1 cellular context compared by ENCODE assay signal in the genomic region with DNA sequence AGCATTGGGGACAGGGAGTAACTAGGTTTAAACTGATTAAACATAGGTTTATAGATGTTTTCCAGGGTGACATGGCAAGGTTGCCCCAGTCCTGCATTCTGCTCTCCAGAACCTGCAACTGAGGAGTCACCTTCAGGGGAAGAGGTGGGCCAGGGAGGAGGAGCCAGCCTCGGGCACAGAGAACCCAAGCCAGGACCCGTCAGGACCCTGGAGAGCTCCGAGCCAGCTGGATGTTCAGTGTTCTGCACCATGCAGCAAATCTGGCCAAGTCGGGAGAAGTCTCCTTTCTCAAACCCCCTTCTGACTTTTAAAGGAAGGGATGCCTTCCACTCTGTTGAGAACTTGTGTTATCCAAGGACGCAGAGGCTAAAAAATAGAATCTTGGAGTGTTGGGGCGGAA.
TF ChIP-seq lines count a peak whose summit lies in the region.

No MANE protein-coding gene starts in this region.

TF ChIP-seq in HepG2, 621 proteins besides CTCF, POLR2A, EP300 and RAD21 (continued from another document and continues in another):
- TF ChIP-seq, protein P1, sequence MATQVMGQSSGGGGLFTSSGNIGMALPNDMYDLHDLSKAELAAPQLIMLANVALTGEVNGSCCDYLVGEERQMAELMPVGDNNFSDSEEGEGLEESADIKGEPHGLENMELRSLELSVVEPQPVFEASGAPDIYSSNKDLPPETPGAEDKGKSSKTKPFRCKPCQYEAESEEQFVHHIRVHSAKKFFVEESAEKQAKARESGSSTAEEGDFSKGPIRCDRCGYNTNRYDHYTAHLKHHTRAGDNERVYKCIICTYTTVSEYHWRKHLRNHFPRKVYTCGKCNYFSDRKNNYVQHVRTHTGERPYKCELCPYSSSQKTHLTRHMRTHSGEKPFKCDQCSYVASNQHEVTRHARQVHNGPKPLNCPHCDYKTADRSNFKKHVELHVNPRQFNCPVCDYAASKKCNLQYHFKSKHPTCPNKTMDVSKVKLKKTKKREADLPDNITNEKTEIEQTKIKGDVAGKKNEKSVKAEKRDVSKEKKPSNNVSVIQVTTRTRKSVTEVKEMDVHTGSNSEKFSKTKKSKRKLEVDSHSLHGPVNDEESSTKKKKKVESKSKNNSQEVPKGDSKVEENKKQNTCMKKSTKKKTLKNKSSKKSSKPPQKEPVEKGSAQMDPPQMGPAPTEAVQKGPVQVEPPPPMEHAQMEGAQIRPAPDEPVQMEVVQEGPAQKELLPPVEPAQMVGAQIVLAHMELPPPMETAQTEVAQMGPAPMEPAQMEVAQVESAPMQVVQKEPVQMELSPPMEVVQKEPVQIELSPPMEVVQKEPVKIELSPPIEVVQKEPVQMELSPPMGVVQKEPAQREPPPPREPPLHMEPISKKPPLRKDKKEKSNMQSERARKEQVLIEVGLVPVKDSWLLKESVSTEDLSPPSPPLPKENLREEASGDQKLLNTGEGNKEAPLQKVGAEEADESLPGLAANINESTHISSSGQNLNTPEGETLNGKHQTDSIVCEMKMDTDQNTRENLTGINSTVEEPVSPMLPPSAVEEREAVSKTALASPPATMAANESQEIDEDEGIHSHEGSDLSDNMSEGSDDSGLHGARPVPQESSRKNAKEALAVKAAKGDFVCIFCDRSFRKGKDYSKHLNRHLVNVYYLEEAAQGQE (IDR thresholded peaks at IDR 0.05; ENCODE audit: borderline replicate concordance in 1 of 2, low read depth in 1 of 2, low read length in 2 of 2) = peak; percentile 97 to 99
- TF ChIP-seq, protein P2, sequence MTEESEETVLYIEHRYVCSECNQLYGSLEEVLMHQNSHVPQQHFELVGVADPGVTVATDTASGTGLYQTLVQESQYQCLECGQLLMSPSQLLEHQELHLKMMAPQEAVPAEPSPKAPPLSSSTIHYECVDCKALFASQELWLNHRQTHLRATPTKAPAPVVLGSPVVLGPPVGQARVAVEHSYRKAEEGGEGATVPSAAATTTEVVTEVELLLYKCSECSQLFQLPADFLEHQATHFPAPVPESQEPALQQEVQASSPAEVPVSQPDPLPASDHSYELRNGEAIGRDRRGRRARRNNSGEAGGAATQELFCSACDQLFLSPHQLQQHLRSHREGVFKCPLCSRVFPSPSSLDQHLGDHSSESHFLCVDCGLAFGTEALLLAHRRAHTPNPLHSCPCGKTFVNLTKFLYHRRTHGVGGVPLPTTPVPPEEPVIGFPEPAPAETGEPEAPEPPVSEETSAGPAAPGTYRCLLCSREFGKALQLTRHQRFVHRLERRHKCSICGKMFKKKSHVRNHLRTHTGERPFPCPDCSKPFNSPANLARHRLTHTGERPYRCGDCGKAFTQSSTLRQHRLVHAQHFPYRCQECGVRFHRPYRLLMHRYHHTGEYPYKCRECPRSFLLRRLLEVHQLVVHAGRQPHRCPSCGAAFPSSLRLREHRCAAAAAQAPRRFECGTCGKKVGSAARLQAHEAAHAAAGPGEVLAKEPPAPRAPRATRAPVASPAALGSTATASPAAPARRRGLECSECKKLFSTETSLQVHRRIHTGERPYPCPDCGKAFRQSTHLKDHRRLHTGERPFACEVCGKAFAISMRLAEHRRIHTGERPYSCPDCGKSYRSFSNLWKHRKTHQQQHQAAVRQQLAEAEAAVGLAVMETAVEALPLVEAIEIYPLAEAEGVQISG (CRISPR knock-in tag; IDR thresholded peaks at IDR 0.05) = peak; percentile 44; the same call in 1 of the 2 replicates
- TF ChIP-seq ZNF782 (CRISPR knock-in tag; IDR thresholded peaks at IDR 0.05; ENCODE audit: borderline replicate concordance) (no peak), NCOA1 (CRISPR knock-in tag; IDR thresholded peaks at IDR 0.05) (no peak), RFXAP (CRISPR knock-in tag; IDR thresholded peaks at IDR 0.05; ENCODE audit: borderline replicate concordance) (0 out of 2 replicates have a peak, but pooled peaks have one; percentile 37), ERF (CRISPR knock-in tag; IDR thresholded peaks at IDR 0.05) (no peak), SCMH1 (CRISPR knock-in tag; IDR thresholded peaks at IDR 0.05; ENCODE audit: borderline replicate concordance) (no peak), MIXL1 (CRISPR knock-in tag; IDR thresholded peaks at IDR 0.05) (0 out of 2 replicates have a peak, but pooled peaks have one; percentile 29), ZNF263 (CRISPR knock-in tag; IDR thresholded peaks at IDR 0.05) (peak; percentile 45; the same call in 1 of the 2 replicates), ZNF644 (CRISPR knock-in tag; IDR thresholded peaks at IDR 0.05; ENCODE audit: low read depth) (no peak), SAP130 (CRISPR knock-in tag; IDR thresholded peaks at IDR 0.05; ENCODE audit: low read depth) (0 out of 2 replicates have a peak, but pooled peaks have one; percentile 33), FOXJ3 (CRISPR knock-in tag; IDR thresholded peaks at IDR 0.05; ENCODE audit: borderline replicate concordance) (no peak), PCBP2 (optimal IDR thresholded peaks at IDR 0.05; ENCODE audit: low read depth, low read length, poor library complexity, severe bottlenecking) (no peak), SP2 (CRISPR knock-in tag; IDR thresholded peaks at IDR 0.05) (no peak), ISL2 (CRISPR knock-in tag; IDR thresholded peaks at IDR 0.05) (0 out of 2 replicates have a peak, but pooled peaks have one; percentile 41), NFYC (CRISPR knock-in tag; IDR thresholded peaks at IDR 0.05) (no peak)
- TF ChIP-seq, protein P3, sequence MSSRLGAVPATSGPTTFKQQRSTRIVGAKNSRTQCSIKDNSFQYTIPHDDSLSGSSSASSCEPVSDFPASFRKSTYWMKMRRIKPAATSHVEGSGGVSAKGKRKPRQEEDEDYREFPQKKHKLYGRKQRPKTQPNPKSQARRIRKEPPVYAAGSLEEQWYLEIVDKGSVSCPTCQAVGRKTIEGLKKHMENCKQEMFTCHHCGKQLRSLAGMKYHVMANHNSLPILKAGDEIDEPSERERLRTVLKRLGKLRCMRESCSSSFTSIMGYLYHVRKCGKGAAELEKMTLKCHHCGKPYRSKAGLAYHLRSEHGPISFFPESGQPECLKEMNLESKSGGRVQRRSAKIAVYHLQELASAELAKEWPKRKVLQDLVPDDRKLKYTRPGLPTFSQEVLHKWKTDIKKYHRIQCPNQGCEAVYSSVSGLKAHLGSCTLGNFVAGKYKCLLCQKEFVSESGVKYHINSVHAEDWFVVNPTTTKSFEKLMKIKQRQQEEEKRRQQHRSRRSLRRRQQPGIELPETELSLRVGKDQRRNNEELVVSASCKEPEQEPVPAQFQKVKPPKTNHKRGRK (CRISPR knock-in tag; IDR thresholded peaks at IDR 0.05) = no peak
- TF ChIP-seq, protein P4, sequence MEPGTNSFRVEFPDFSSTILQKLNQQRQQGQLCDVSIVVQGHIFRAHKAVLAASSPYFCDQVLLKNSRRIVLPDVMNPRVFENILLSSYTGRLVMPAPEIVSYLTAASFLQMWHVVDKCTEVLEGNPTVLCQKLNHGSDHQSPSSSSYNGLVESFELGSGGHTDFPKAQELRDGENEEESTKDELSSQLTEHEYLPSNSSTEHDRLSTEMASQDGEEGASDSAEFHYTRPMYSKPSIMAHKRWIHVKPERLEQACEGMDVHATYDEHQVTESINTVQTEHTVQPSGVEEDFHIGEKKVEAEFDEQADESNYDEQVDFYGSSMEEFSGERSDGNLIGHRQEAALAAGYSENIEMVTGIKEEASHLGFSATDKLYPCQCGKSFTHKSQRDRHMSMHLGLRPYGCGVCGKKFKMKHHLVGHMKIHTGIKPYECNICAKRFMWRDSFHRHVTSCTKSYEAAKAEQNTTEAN (CRISPR knock-in tag; conservative IDR thresholded peaks at IDR 0.05) = peak; percentile 34; the same call in 1 of the 2 replicates
- TF ChIP-seq, protein P5, sequence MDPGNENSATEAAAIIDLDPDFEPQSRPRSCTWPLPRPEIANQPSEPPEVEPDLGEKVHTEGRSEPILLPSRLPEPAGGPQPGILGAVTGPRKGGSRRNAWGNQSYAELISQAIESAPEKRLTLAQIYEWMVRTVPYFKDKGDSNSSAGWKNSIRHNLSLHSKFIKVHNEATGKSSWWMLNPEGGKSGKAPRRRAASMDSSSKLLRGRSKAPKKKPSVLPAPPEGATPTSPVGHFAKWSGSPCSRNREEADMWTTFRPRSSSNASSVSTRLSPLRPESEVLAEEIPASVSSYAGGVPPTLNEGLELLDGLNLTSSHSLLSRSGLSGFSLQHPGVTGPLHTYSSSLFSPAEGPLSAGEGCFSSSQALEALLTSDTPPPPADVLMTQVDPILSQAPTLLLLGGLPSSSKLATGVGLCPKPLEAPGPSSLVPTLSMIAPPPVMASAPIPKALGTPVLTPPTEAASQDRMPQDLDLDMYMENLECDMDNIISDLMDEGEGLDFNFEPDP (CRISPR knock-in tag; conservative IDR thresholded peaks at IDR 0.05) = no peak
- TF ChIP-seq, protein P6, sequence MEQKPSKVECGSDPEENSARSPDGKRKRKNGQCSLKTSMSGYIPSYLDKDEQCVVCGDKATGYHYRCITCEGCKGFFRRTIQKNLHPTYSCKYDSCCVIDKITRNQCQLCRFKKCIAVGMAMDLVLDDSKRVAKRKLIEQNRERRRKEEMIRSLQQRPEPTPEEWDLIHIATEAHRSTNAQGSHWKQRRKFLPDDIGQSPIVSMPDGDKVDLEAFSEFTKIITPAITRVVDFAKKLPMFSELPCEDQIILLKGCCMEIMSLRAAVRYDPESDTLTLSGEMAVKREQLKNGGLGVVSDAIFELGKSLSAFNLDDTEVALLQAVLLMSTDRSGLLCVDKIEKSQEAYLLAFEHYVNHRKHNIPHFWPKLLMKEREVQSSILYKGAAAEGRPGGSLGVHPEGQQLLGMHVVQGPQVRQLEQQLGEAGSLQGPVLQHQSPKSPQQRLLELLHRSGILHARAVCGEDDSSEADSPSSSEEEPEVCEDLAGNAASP (CRISPR knock-in tag; IDR thresholded peaks at IDR 0.05; ENCODE audit: borderline replicate concordance) = 0 out of 2 replicates have a peak, but pooled peaks have one; percentile 28
- TF ChIP-seq, protein P7, sequence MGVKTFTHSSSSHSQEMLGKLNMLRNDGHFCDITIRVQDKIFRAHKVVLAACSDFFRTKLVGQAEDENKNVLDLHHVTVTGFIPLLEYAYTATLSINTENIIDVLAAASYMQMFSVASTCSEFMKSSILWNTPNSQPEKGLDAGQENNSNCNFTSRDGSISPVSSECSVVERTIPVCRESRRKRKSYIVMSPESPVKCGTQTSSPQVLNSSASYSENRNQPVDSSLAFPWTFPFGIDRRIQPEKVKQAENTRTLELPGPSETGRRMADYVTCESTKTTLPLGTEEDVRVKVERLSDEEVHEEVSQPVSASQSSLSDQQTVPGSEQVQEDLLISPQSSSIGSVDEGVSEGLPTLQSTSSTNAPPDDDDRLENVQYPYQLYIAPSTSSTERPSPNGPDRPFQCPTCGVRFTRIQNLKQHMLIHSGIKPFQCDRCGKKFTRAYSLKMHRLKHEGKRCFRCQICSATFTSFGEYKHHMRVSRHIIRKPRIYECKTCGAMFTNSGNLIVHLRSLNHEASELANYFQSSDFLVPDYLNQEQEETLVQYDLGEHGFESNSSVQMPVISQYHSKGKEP (CRISPR knock-in tag; IDR thresholded peaks at IDR 0.05) = peak; percentile 76; the same call in 1 of the 2 replicates
- TF ChIP-seq, protein P8, sequence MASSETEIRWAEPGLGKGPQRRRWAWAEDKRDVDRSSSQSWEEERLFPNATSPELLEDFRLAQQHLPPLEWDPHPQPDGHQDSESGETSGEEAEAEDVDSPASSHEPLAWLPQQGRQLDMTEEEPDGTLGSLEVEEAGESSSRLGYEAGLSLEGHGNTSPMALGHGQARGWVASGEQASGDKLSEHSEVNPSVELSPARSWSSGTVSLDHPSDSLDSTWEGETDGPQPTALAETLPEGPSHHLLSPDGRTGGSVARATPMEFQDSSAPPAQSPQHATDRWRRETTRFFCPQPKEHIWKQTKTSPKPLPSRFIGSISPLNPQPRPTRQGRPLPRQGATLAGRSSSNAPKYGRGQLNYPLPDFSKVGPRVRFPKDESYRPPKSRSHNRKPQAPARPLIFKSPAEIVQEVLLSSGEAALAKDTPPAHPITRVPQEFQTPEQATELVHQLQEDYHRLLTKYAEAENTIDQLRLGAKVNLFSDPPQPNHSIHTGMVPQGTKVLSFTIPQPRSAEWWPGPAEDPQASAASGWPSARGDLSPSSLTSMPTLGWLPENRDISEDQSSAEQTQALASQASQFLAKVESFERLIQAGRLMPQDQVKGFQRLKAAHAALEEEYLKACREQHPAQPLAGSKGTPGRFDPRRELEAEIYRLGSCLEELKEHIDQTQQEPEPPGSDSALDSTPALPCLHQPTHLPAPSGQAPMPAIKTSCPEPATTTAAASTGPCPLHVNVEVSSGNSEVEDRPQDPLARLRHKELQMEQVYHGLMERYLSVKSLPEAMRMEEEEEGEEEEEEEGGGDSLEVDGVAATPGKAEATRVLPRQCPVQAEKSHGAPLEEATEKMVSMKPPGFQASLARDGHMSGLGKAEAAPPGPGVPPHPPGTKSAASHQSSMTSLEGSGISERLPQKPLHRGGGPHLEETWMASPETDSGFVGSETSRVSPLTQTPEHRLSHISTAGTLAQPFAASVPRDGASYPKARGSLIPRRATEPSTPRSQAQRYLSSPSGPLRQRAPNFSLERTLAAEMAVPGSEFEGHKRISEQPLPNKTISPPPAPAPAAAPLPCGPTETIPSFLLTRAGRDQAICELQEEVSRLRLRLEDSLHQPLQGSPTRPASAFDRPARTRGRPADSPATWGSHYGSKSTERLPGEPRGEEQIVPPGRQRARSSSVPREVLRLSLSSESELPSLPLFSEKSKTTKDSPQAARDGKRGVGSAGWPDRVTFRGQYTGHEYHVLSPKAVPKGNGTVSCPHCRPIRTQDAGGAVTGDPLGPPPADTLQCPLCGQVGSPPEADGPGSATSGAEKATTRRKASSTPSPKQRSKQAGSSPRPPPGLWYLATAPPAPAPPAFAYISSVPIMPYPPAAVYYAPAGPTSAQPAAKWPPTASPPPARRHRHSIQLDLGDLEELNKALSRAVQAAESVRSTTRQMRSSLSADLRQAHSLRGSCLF (CRISPR knock-in tag; IDR thresholded peaks at IDR 0.05; ENCODE audit: borderline replicate concordance) = peak; percentile 57; the same call in 1 of the 2 replicates
- TF ChIP-seq, protein P9, sequence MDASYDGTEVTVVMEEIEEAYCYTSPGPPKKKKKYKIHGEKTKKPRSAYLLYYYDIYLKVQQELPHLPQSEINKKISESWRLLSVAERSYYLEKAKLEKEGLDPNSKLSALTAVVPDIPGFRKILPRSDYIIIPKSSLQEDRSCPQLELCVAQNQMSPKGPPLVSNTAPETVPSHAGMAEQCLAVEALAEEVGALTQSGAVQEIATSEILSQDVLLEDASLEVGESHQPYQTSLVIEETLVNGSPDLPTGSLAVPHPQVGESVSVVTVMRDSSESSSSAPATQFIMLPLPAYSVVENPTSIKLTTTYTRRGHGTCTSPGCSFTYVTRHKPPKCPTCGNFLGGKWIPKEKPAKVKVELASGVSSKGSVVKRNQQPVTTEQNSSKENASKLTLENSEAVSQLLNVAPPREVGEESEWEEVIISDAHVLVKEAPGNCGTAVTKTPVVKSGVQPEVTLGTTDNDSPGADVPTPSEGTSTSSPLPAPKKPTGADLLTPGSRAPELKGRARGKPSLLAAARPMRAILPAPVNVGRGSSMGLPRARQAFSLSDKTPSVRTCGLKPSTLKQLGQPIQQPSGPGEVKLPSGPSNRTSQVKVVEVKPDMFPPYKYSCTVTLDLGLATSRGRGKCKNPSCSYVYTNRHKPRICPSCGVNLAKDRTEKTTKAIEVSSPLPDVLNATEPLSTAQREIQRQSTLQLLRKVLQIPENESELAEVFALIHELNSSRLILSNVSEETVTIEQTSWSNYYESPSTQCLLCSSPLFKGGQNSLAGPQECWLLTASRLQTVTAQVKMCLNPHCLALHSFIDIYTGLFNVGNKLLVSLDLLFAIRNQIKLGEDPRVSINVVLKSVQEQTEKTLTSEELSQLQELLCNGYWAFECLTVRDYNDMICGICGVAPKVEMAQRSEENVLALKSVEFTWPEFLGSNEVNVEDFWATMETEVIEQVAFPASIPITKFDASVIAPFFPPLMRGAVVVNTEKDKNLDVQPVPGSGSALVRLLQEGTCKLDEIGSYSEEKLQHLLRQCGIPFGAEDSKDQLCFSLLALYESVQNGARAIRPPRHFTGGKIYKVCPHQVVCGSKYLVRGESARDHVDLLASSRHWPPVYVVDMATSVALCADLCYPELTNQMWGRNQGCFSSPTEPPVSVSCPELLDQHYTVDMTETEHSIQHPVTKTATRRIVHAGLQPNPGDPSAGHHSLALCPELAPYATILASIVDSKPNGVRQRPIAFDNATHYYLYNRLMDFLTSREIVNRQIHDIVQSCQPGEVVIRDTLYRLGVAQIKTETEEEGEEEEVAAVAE (CRISPR knock-in tag; IDR thresholded peaks at IDR 0.05; ENCODE audit: borderline replicate concordance) = 0 out of 2 replicates have a peak, but pooled peaks have one; percentile 35
